1 cellular context compared by ENCODE assay signal in genomic region chr12:52246720-52247621, GRCh38.
TF ChIP-seq lines count a peak whose summit lies in the region.

No MANE protein-coding gene starts in this region.

TF ChIP-seq in H1, 55 proteins besides CTCF, POLR2A, EP300 and RAD21:
- TF ChIP-seq POU5F1 (IDR thresholded peaks at IDR 0.05; ENCODE audit: low read depth, low read length) (no peak), JUND (IDR thresholded peaks at IDR 0.05; ENCODE audit: low read length) (peak; percentile 47; the same call in 1 of the 2 replicates)
